In genomic region chr4:126405369-126405982, GRCh38 we compare ENCODE assay signal across 9 cellular contexts.
DNase-seq lines count a peak whose midpoint lies in the region; ATAC-seq and TF ChIP-seq lines count a peak whose summit lies in the region.
"Had no signal": no experiment of that assay in that cellular context is flagged by ENCODE, and none has a peak within 500 bp of the region (broad histone marks: within the 10 kb centered on the region; RNA-seq: fewer than 3 reads in every experiment).

No MANE protein-coding gene starts in this region.

- DNase-seq in activated CD8-positive, alpha-beta T cell treated with anti-CD3 and anti-CD28 coated beads for 36 hours: no peak
- DNase-seq in activated CD8-positive, alpha-beta T cell treated with anti-CD3 and anti-CD28 coated beads, Interleukin-2, amount 10 ng/mL, durations not matched to agents 7 days and 5 days: no peak
- peak; percentile 11 for DNase-seq in KBM-7
- DNase-seq in dermis microvascular lymphatic vessel endothelial cell (ENCODE audit: low read depth in 2 of 2): peak; percentile 17 to 46
- no peak for DNase-seq in stimulated activated naive B cell treated with anti-CD40 and anti-IgM and Interleukin-4, amounts not matched to agents 10 μg/mL and 1 μg/mL and 100 μg/mL, for 72 hours
- no peak for DNase-seq in ascending aorta (ENCODE audit: low spot score in 2 of 2)
- DNase-seq in posterior cingulate gyrus: no peak
- DNase-seq in HuH-7 (ENCODE audit: low spot score): no peak
- DNase-seq: naive B cell had no signal

- CTCF ChIA-PET in activated CD8-positive, alpha-beta T cell treated with anti-CD3 and anti-CD28 coated beads for 36 hours (lab: Charles Lee): no interaction called here
- CTCF ChIA-PET in activated CD8-positive, alpha-beta T cell treated with anti-CD3 and anti-CD28 coated beads, Interleukin-2, amount 10 ng/mL, durations not matched to agents 7 days and 5 days (lab: Charles Lee): no interaction called here

- TF ChIP-seq CTCF in activated CD8-positive, alpha-beta T cell treated with anti-CD3 and anti-CD28 coated beads for 36 hours (IDR thresholded peaks at IDR 0.05): peak; percentile 29
- peak in 1 of 3 experiments; percentile 16 for TF ChIP-seq CTCF in ascending aorta (IDR thresholded peaks at IDR 0.05)

- no peak overlapping the region for H3K27ac ChIP-seq in ascending aorta

- intact Hi-C loops in activated CD8-positive, alpha-beta T cell treated with anti-CD3 and anti-CD28 coated beads for 36 hours (cut with micrococcal nuclease): no loop called here
- intact Hi-C loops in ascending aorta (cut with DNase I) (no loop called here), posterior cingulate gyrus (cut with DNase I) (no loop called here)

- ATAC-seq in activated CD8-positive, alpha-beta T cell treated with anti-CD3 and anti-CD28 coated beads for 36 hours: no peak
- ATAC-seq in activated CD8-positive, alpha-beta T cell treated with anti-CD3 and anti-CD28 coated beads, Interleukin-2, amount 10 ng/mL, durations not matched to agents 7 days and 5 days: no peak
- peak; percentile 31 to 52 for ATAC-seq in stimulated activated naive B cell treated with anti-CD40 and anti-IgM and Interleukin-4, amounts not matched to agents 10 μg/mL and 1 μg/mL and 100 μg/mL, for 72 hours (replicated peaks)

- H3K27me3 Mint-ChIP-seq in activated CD8-positive, alpha-beta T cell treated with anti-CD3 and anti-CD28 coated beads for 36 hours: no peaks in the 10 kb centered on the region
- no peaks in the 10 kb centered on the region for H3K27me3 Mint-ChIP-seq in activated CD8-positive, alpha-beta T cell treated with anti-CD3 and anti-CD28 coated beads, Interleukin-2, amount 10 ng/mL, durations not matched to agents 7 days and 5 days (ENCODE audit: low read depth)
- no peaks in the 10 kb centered on the region for H3K27me3 Mint-ChIP-seq in stimulated activated naive B cell treated with anti-CD40 and anti-IgM and Interleukin-4, amounts not matched to agents 10 μg/mL and 1 μg/mL and 100 μg/mL, for 72 hours
- H3K27me3 Mint-ChIP-seq: naive B cell had no signal

- POLR2A ChIA-PET in activated CD8-positive, alpha-beta T cell treated with anti-CD3 and anti-CD28 coated beads for 36 hours (lab: Charles Lee): interaction anchor here (0.6 kb wide), 1 partner anchor 26 kb away, joined by 3 read pairs; no protein-coding TSS in a partner anchor
- POLR2A ChIA-PET in activated CD8-positive, alpha-beta T cell treated with anti-CD3 and anti-CD28 coated beads, Interleukin-2, amount 10 ng/mL, durations not matched to agents 7 days and 5 days (lab: Charles Lee): no interaction called here

- in situ Hi-C loops in KBM-7 (cut with MboI; ENCODE audit: low pct_unique_long_range_greater_than_20kb, low sequenced_read_pairs): no loop called here

- no peaks in the 10 kb centered on the region for H3K4me1 Mint-ChIP-seq in activated CD8-positive, alpha-beta T cell treated with anti-CD3 and anti-CD28 coated beads for 36 hours (ENCODE audit: low read depth)
- H3K4me1 Mint-ChIP-seq in activated CD8-positive, alpha-beta T cell treated with anti-CD3 and anti-CD28 coated beads, Interleukin-2, amount 10 ng/mL, durations not matched to agents 7 days and 5 days (ENCODE audit: low read depth): no peaks in the 10 kb centered on the region
- H3K4me1 Mint-ChIP-seq in stimulated activated naive B cell treated with anti-CD40 and anti-IgM and Interleukin-4, amounts not matched to agents 10 μg/mL and 1 μg/mL and 100 μg/mL, for 72 hours: no peaks in the 10 kb centered on the region
- H3K4me1 Mint-ChIP-seq: naive B cell had no signal

- H3K9me3 Mint-ChIP-seq in activated CD8-positive, alpha-beta T cell treated with anti-CD3 and anti-CD28 coated beads for 36 hours: peaks cover 6% of the 10 kb centered on the region
- H3K9me3 Mint-ChIP-seq in activated CD8-positive, alpha-beta T cell treated with anti-CD3 and anti-CD28 coated beads, Interleukin-2, amount 10 ng/mL, durations not matched to agents 7 days and 5 days (ENCODE audit: insufficient read depth): peaks cover 5% of the 10 kb centered on the region
- H3K9me3 Mint-ChIP-seq in stimulated activated naive B cell treated with anti-CD40 and anti-IgM and Interleukin-4, amounts not matched to agents 10 μg/mL and 1 μg/mL and 100 μg/mL, for 72 hours: peaks cover 0 to 1% of the 10 kb centered on the region in 2 donors

- H3K4me3 ChIP-seq in ascending aorta: no peak overlapping the region

- no peaks in the 10 kb centered on the region for H3K36me3 Mint-ChIP-seq in activated CD8-positive, alpha-beta T cell treated with anti-CD3 and anti-CD28 coated beads for 36 hours (ENCODE audit: low read depth)
- no peaks in the 10 kb centered on the region for H3K36me3 Mint-ChIP-seq in activated CD8-positive, alpha-beta T cell treated with anti-CD3 and anti-CD28 coated beads, Interleukin-2, amount 10 ng/mL, durations not matched to agents 7 days and 5 days (ENCODE audit: low read depth)
- H3K36me3 Mint-ChIP-seq in stimulated activated naive B cell treated with anti-CD40 and anti-IgM and Interleukin-4, amounts not matched to agents 10 μg/mL and 1 μg/mL and 100 μg/mL, for 72 hours: no peaks in the 10 kb centered on the region
- H3K36me3 Mint-ChIP-seq: naive B cell had no signal

- no peak overlapping the region for H3K27ac Mint-ChIP-seq in activated CD8-positive, alpha-beta T cell treated with anti-CD3 and anti-CD28 coated beads for 36 hours
- no peak overlapping the region for H3K27ac Mint-ChIP-seq in activated CD8-positive, alpha-beta T cell treated with anti-CD3 and anti-CD28 coated beads, Interleukin-2, amount 10 ng/mL, durations not matched to agents 7 days and 5 days
- H3K27ac Mint-ChIP-seq in stimulated activated naive B cell treated with anti-CD40 and anti-IgM and Interleukin-4, amounts not matched to agents 10 μg/mL and 1 μg/mL and 100 μg/mL, for 72 hours: no peak overlapping the region
- H3K27ac Mint-ChIP-seq: naive B cell had no signal

- H3K36me3 ChIP-seq in ascending aorta: no peaks in the 10 kb centered on the region

- no peaks in the 10 kb centered on the region for H3K27me3 ChIP-seq in ascending aorta

- H3K9me3 ChIP-seq in ascending aorta: no peaks in the 10 kb centered on the region

- no peaks in the 10 kb centered on the region for H3K4me1 ChIP-seq in ascending aorta

- no peak overlapping the region for H3K4me3 Mint-ChIP-seq in activated CD8-positive, alpha-beta T cell treated with anti-CD3 and anti-CD28 coated beads for 36 hours
- H3K4me3 Mint-ChIP-seq in activated CD8-positive, alpha-beta T cell treated with anti-CD3 and anti-CD28 coated beads, Interleukin-2, amount 10 ng/mL, durations not matched to agents 7 days and 5 days: no peak overlapping the region
- H3K4me3 Mint-ChIP-seq in stimulated activated naive B cell treated with anti-CD40 and anti-IgM and Interleukin-4, amounts not matched to agents 10 μg/mL and 1 μg/mL and 100 μg/mL, for 72 hours: no peak overlapping the region
- H3K4me3 Mint-ChIP-seq: naive B cell had no signal

Comparison
In these comparisons a context has a peak if more than half of its experiments do, and no peak if none do; other contexts are left out.
1. ATAC-seq: peak in stimulated activated naive B cell treated with anti-CD40 and anti-IgM and Interleukin-4, amounts not matched to agents 10 μg/mL and 1 μg/mL and 100 μg/mL, for 72 hours (2 of 2); none in activated CD8-positive, alpha-beta T cell treated with anti-CD3 and anti-CD28 coated beads for 36 hours (single experiment) and activated CD8-positive, alpha-beta T cell treated with anti-CD3 and anti-CD28 coated beads, Interleukin-2, amount 10 ng/mL, durations not matched to agents 7 days and 5 days (single experiment).
2. DNase-seq: peak in KBM-7 (single experiment) and dermis microvascular lymphatic vessel endothelial cell (2 of 2); none in activated CD8-positive, alpha-beta T cell treated with anti-CD3 and anti-CD28 coated beads for 36 hours (single experiment), activated CD8-positive, alpha-beta T cell treated with anti-CD3 and anti-CD28 coated beads, Interleukin-2, amount 10 ng/mL, durations not matched to agents 7 days and 5 days (single experiment), stimulated activated naive B cell treated with anti-CD40 and anti-IgM and Interleukin-4, amounts not matched to agents 10 μg/mL and 1 μg/mL and 100 μg/mL, for 72 hours (single experiment), ascending aorta (0 of 2), posterior cingulate gyrus (0 of 10) and HuH-7 (single experiment).